In genomic region chr1:81806432-81806770, GRCh38 we compare ENCODE assay signal across 1 cellular context.
TF ChIP-seq lines count a peak whose summit lies in the region.

No MANE protein-coding gene starts in this region.

TF ChIP-seq in A549, 52 proteins besides CTCF, POLR2A, EP300 and RAD21 (continued from another document):
- TF ChIP-seq USF2 (IDR thresholded peaks at IDR 0.05) (no peak), CHD2 (IDR thresholded peaks at IDR 0.05; ENCODE audit: low read length, partially characterized antibody) (no peak), REST (IDR thresholded peaks at IDR 0.05) (no peak), CEBPB (IDR thresholded peaks at IDR 0.05) (no peak)
TF ChIP-seq in A549: peak in this region for 0.
